Comparison of ENCODE assay signal across 29 cellular contexts in the genomic region with DNA sequence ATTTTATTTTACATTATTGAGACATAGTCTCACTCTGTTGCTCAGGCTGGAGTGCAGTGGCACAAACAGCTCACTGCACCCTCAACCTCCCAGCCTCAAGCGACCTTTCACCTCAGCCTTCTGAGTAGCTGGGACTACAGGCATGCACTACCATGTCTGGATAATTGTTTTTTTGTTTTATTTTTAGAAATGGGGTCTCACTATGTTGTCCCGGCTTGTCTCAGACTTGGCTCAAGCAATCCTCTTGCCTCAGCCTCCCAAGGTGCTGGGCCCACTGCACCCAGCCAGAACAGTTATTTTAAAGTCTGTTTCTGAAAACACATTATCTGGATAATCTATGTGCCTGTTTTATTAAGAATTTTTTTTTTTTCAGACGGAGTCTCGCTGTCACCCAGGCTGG.
"Had no signal": no experiment of that assay in that cellular context is flagged by ENCODE, and none has a peak within 500 bp of the region (broad histone marks: within the 10 kb centered on the region; RNA-seq: fewer than 3 reads in every experiment).

No MANE protein-coding gene starts in this region.

- H3K4me1 Mint-ChIP-seq: endodermal cell had no signal

- H3K4me3 ChIP-seq: colonic mucosa, coronary artery, dorsolateral prefrontal cortex, esophagus muscularis mucosa, esophagus squamous epithelium, gastrocnemius medialis, gastroesophageal sphincter, heart left ventricle, heart right ventricle had no signal

- H3K27me3 ChIP-seq: colonic mucosa, dorsolateral prefrontal cortex, esophagus muscularis mucosa, esophagus squamous epithelium, foreskin keratinocyte, gastrocnemius medialis, gastroesophageal sphincter, heart left ventricle, heart right ventricle had no signal

- DNase-seq: colonic mucosa; cortex of kidney; dermis blood vessel endothelial cell; dorsolateral prefrontal cortex; effector CD4-positive, alpha-beta T cell; effector CD8-positive, alpha-beta T cell; effector memory CD4-positive, alpha-beta T cell; effector memory CD8-positive, alpha-beta T cell; endodermal cell; erythroblast; esophagus squamous epithelium; foreskin fibroblast; foreskin keratinocyte; foreskin melanocyte; gastrocnemius medialis; glutamatergic neuron; head of caudate nucleus; heart left ventricle; heart right ventricle had no signal

- H3K27ac ChIP-seq: colonic mucosa, coronary artery, dorsolateral prefrontal cortex, epithelial cell of prostate, esophagus muscularis mucosa, esophagus squamous epithelium, foreskin keratinocyte, gastrocnemius medialis, gastroesophageal sphincter, heart left ventricle, heart right ventricle had no signal

- H3K27ac Mint-ChIP-seq: dendritic cell treated with granulocyte-macrophage colony-stimulating factor and Interleukin-4, amounts not matched to agents 40 ng/mL and 50 ng/mL, for 4 days; effector memory CD8-positive, alpha-beta T cell; endodermal cell had no signal

- H3K4me1 ChIP-seq: colonic mucosa, esophagus squamous epithelium, foreskin keratinocyte, gastrocnemius medialis, gastroesophageal sphincter, heart left ventricle, heart right ventricle had no signal

- H3K9me3 ChIP-seq: colonic mucosa, gastrocnemius medialis had no signal

- H3K9me3 Mint-ChIP-seq: effector memory CD8-positive, alpha-beta T cell had no signal

- H3K36me3 ChIP-seq: colonic mucosa had no signal

- FAIRE-seq: colon, endometrium, endothelial cell of umbilical vein, frontal cortex had no signal

- H3K4me3 Mint-ChIP-seq: dendritic cell treated with granulocyte-macrophage colony-stimulating factor and Interleukin-4, amounts not matched to agents 40 ng/mL and 50 ng/mL, for 4 days; effector memory CD8-positive, alpha-beta T cell; endodermal cell had no signal

- ATAC-seq: effector memory CD8-positive, alpha-beta T cell; esophagus mucosa; foreskin keratinocyte; gastrocnemius medialis; gastroesophageal sphincter; heart left ventricle; heart right ventricle had no signal

- H3K27me3 Mint-ChIP-seq: dendritic cell treated with granulocyte-macrophage colony-stimulating factor and Interleukin-4, amounts not matched to agents 40 ng/mL and 50 ng/mL, for 4 days; effector memory CD8-positive, alpha-beta T cell had no signal
